ENCODE assay signal across 9 cellular contexts in genomic region chr1:97820470-97821188, GRCh38.
A peak's percentile ranks its signal among the peaks of the same experiment; 100 is the strongest.
DNase-seq lines count a peak whose midpoint lies in the region; ATAC-seq and TF ChIP-seq lines count a peak whose summit lies in the region.
"Had no signal": no experiment of that assay in that cellular context is flagged by ENCODE, and none has a peak within 500 bp of the region (broad histone marks: within the 10 kb centered on the region; RNA-seq: fewer than 3 reads in every experiment).

No MANE protein-coding gene starts in this region.

- in situ Hi-C loops in gastrocnemius medialis (cut with MboI; ENCODE audit: low sequenced_read_pairs in 4 of 4) = no loop called here

- H3K4me3 ChIP-seq in esophagus squamous epithelium (no peak overlapping the region), gastrocnemius medialis (no peak overlapping the region)

- no peak for TF ChIP-seq POLR2A in esophagus squamous epithelium (IDR thresholded peaks at IDR 0.05)
- TF ChIP-seq POLR2A in gastrocnemius medialis (IDR thresholded peaks at IDR 0.05) = no peak

- H3K9me3 ChIP-seq in esophagus squamous epithelium (no peaks in the 10 kb centered on the region), gastrocnemius medialis (peaks cover 0 to 2% (median 0%) of the 10 kb centered on the region in 3 donors)
- H3K9me3 ChIP-seq: Caco-2 had no signal

- 51% methylated on average over 6 of the region's 6 CpGs for WGBS in esophagus squamous epithelium, 2 donors

- H3K4me1 ChIP-seq in esophagus squamous epithelium = no peaks in the 10 kb centered on the region
- peaks cover 0 to 5% of the 10 kb centered on the region in 2 donors for H3K4me1 ChIP-seq in gastrocnemius medialis

- H3K27ac ChIP-seq in esophagus squamous epithelium (no peak overlapping the region), gastrocnemius medialis (no peak overlapping the region)

- ATAC-seq in HG02840 (IDR thresholded peaks at IDR 0.05; ENCODE audit: low FRiP score, unreplicated experiment) (peak; percentile 62), gastrocnemius medialis (peak in 1 of 2 donors; percentile 56), esophagus mucosa (no peak)

- DNase-seq in NCI-H2171 treated with DMSO at 0.1 percent for 48 hours (lab: John Stamatoyannopoulos, UW) (peak; percentile 42), NCI-H2171 (lab: John Stamatoyannopoulos, UW) (no peak), NCI-H82 (lab: John Stamatoyannopoulos, UW) (peak; percentile 60), esophagus squamous epithelium (lab: John Stamatoyannopoulos, UW) (no peak), gastrocnemius medialis (no peak), COLO668 (lab: John Stamatoyannopoulos, UW; ENCODE audit: unreplicated experiment) (no peak)

- no peaks in the 10 kb centered on the region for H3K27me3 ChIP-seq in esophagus squamous epithelium
- no peaks in the 10 kb centered on the region for H3K27me3 ChIP-seq in gastrocnemius medialis

- intact Hi-C loops in esophagus squamous epithelium (cut with DNase I) = no loop called here
- intact Hi-C loops in gastrocnemius medialis (cut with DNase I; ENCODE audit: low total_unique reads) = loop anchor here (5.0 kb wide), 1 partner anchor 683 kb away; no protein-coding TSS in a partner anchor

- H3K36me3 ChIP-seq in esophagus squamous epithelium (no peaks in the 10 kb centered on the region), gastrocnemius medialis (no peaks in the 10 kb centered on the region)

- TF ChIP-seq CTCF in esophagus squamous epithelium (IDR thresholded peaks at IDR 0.05) = peak; percentile 10 to 52 (median 27)
- peak in 4 of 5 experiments; percentile 28 to 47 (median 34) for TF ChIP-seq CTCF in gastrocnemius medialis (IDR thresholded peaks at IDR 0.05 in 4 of 5, conservative IDR thresholded peaks at IDR 0.05 in 1 of 5)

Comparison
In these comparisons a context has a peak if more than half of its experiments do, and no peak if none do; other contexts are left out.
1. DNase-seq: peak in NCI-H2171 treated with DMSO at 0.1 percent for 48 hours (single experiment) and NCI-H82 (single experiment); none in NCI-H2171 (single experiment), esophagus squamous epithelium (single experiment), gastrocnemius medialis (0 of 2) and COLO668 (single experiment).